ENCODE assay signal across 9 cellular contexts in genomic region chr5:180829711-180830110, GRCh38. TPM values are rescaled to one million over a fixed set of nuclear protein-coding genes. Genes with fewer than 3 reads are reported as not detected.
A peak's percentile ranks its signal among the peaks of the same experiment; 100 is the strongest.
DNase-seq lines count a peak whose midpoint lies in the region; ATAC-seq and TF ChIP-seq lines count a peak whose summit lies in the region.
"Had no signal": no experiment of that assay in that cellular context is flagged by ENCODE, and none has a peak within 500 bp of the region (broad histone marks: within the 10 kb centered on the region; RNA-seq: fewer than 3 reads in every experiment).

No MANE protein-coding gene starts in this region.

- H3F3A ChIP-seq in SK-N-SH (replicated peaks; ENCODE audit: insufficient read depth): peaks cover 9% of the 10 kb centered on the region

- no peaks in the 10 kb centered on the region for H3K27me3 Mint-ChIP-seq in stimulated activated naive CD8-positive, alpha-beta T cell treated with anti-CD3 and anti-CD28 coated beads, Interleukin-15, Interleukin-2, amounts not matched to agents 100 ng/mL and 50 ng/mL, for 24 hours
- H3K27me3 Mint-ChIP-seq in natural killer cell treated with Interleukin-12 subunit alpha and Interleukin-12 subunit beta and Interleukin-15 and Interleukin-18, amount 100 ng/mL, for 72 hours: no peaks in the 10 kb centered on the region

- peaks cover 64% of the 10 kb centered on the region for H3K4me1 Mint-ChIP-seq in stimulated activated naive CD8-positive, alpha-beta T cell treated with anti-CD3 and anti-CD28 coated beads, Interleukin-15, Interleukin-2, amounts not matched to agents 100 ng/mL and 50 ng/mL, for 24 hours (ENCODE audit: low read depth)
- peaks cover 31 to 32% of the 10 kb centered on the region in 2 donors for H3K4me1 Mint-ChIP-seq in natural killer cell treated with Interleukin-12 subunit alpha and Interleukin-12 subunit beta and Interleukin-15 and Interleukin-18, amount 100 ng/mL, for 72 hours (ENCODE audit: low read depth in 2 of 2)

- TF ChIP-seq CTCF in breast epithelium (IDR thresholded peaks at IDR 0.05): no peak
- TF ChIP-seq CTCF in SK-N-SH (IDR thresholded peaks at IDR 0.05): no peak
- TF ChIP-seq CTCF in GM10266 (IDR thresholded peaks at IDR 0.05; ENCODE audit: control insufficient read depth, insufficient read depth, low read depth, missing control alignments): no peak

- intact Hi-C loops in breast epithelium (cut with DNase I; ENCODE audit: low total_unique reads): no loop called here

- peaks cover 12% of the 10 kb centered on the region; the same call in 1 of the 2 replicates for H3K79me2 ChIP-seq in SK-N-SH (ENCODE audit: insufficient read depth)

- H3K27ac ChIP-seq in breast epithelium (peak overlapping the region; percentile 97 to 99), SK-N-SH (ENCODE audit: low read depth in 2 of 2, low read length in 1 of 2) (no peak overlapping the region)

- H3K4me3 ChIP-seq in breast epithelium: peak overlapping the region; percentile 77 to 91 (median 82)
- peak overlapping the region in 1 of 2 experiments; percentile 87; a peak in 1 of 4 replicates for H3K4me3 ChIP-seq in SK-N-SH (ENCODE audit: low read depth in 2 of 2, low read length in 1 of 2)

- no peak overlapping the region for H3K4me2 ChIP-seq in SK-N-SH

- CTCF ChIA-PET in SK-N-SH (lab: Yijun Ruan, JAX): interaction anchor here (1.3 kb wide), 1 partner anchor 11 kb away, joined by 3 read pairs; no protein-coding TSS in a partner anchor

- no peak for TF ChIP-seq RAD21 in SK-N-SH (IDR thresholded peaks at IDR 0.05; ENCODE audit: low read length)

- H3K36me3 ChIP-seq in breast epithelium (no peaks in the 10 kb centered on the region), SK-N-SH (replicated peaks in 1 of 2; ENCODE audit: control insufficient read depth in 1 of 2, insufficient read depth in 2 of 2, low read length in 1 of 2) (peaks cover 3 to 10% of the 10 kb centered on the region in 2 experiments)

- POLR2A ChIA-PET in SK-N-SH (lab: Yijun Ruan, JAX): interaction anchor here (0.6 to 0.9 kb wide), 2 partner anchors 17 to 20 kb away, joined by 3 to 4 read pairs; no protein-coding TSS in a partner anchor

- WGBS in SK-N-SH (ENCODE audit: low lambda C conversion rate): 95% methylated on average over 5 of the region's 5 CpGs

- no peaks in the 10 kb centered on the region for H3K9me2 ChIP-seq in SK-N-SH

- H2AFZ ChIP-seq in SK-N-SH (ENCODE audit: low read depth): no peak overlapping the region

- H3K9me3 ChIP-seq in breast epithelium (no peaks in the 10 kb centered on the region), SK-N-SH (no peaks in the 10 kb centered on the region; the same call in 1 of the 2 replicates)

- no peak for TF ChIP-seq POLR2A in breast epithelium (IDR thresholded peaks at IDR 0.05)

- H4K20me1 ChIP-seq in SK-N-SH (ENCODE audit: insufficient read depth): no peaks in the 10 kb centered on the region

- ATAC-seq in stimulated activated naive CD8-positive, alpha-beta T cell treated with anti-CD3 and anti-CD28 coated beads, Interleukin-15, Interleukin-2, amounts not matched to agents 100 U/mL and 50 U/mL, for 24 hours: no peak
- no peak for ATAC-seq in natural killer cell treated with Interleukin-12 subunit alpha and Interleukin-12 subunit beta and Interleukin-15 and Interleukin-18, amount 100 ng/mL, for 72 hours

- DNase-seq in stimulated activated naive CD8-positive, alpha-beta T cell treated with anti-CD3 and anti-CD28 coated beads, Interleukin-15, Interleukin-2, amounts not matched to agents 100 U/mL and 50 U/mL, for 24 hours: no peak
- no peak for DNase-seq in breast epithelium (ENCODE audit: low spot score in 2 of 2)
- no peak for DNase-seq in natural killer cell treated with Interleukin-12 subunit alpha and Interleukin-12 subunit beta and Interleukin-15 and Interleukin-18, amount 100 ng/mL, for 72 hours (ENCODE audit: low spot score)
- DNase-seq in SK-N-SH: no peak
- DNase-seq in GM10266 (ENCODE audit: extremely low spot score): no peak
- DNase-seq in medulla oblongata (ENCODE audit: extremely low spot score): no peak
- no peak for DNase-seq in H4 (ENCODE audit: low spot score)
- DNase-seq: NCI-H187 treated with DMSO at 0.1 percent for 48 hours had no signal

- peak overlapping the region; percentile 93 for H3K4me3 Mint-ChIP-seq in stimulated activated naive CD8-positive, alpha-beta T cell treated with anti-CD3 and anti-CD28 coated beads, Interleukin-15, Interleukin-2, amounts not matched to agents 100 ng/mL and 50 ng/mL, for 24 hours
- peak overlapping the region; percentile 99 for H3K4me3 Mint-ChIP-seq in natural killer cell treated with Interleukin-12 subunit alpha and Interleukin-12 subunit beta and Interleukin-15 and Interleukin-18, amount 100 ng/mL, for 72 hours

- H3K9me3 Mint-ChIP-seq in stimulated activated naive CD8-positive, alpha-beta T cell treated with anti-CD3 and anti-CD28 coated beads, Interleukin-15, Interleukin-2, amounts not matched to agents 100 ng/mL and 50 ng/mL, for 24 hours: no peaks in the 10 kb centered on the region
- H3K9me3 Mint-ChIP-seq in natural killer cell treated with Interleukin-12 subunit alpha and Interleukin-12 subunit beta and Interleukin-15 and Interleukin-18, amount 100 ng/mL, for 72 hours: no peaks in the 10 kb centered on the region

- peaks cover 31% of the 10 kb centered on the region for H3K36me3 Mint-ChIP-seq in stimulated activated naive CD8-positive, alpha-beta T cell treated with anti-CD3 and anti-CD28 coated beads, Interleukin-15, Interleukin-2, amounts not matched to agents 100 ng/mL and 50 ng/mL, for 24 hours (ENCODE audit: low read depth)
- H3K36me3 Mint-ChIP-seq in natural killer cell treated with Interleukin-12 subunit alpha and Interleukin-12 subunit beta and Interleukin-15 and Interleukin-18, amount 100 ng/mL, for 72 hours: peaks cover 10% of the 10 kb centered on the region

- peaks cover 9 to 20% of the 10 kb centered on the region in 2 donors for H3K4me1 ChIP-seq in breast epithelium
- peaks cover 5 to 18% of the 10 kb centered on the region in 2 experiments; a peak in 1 of 4 replicates for H3K4me1 ChIP-seq in SK-N-SH (ENCODE audit: control insufficient read depth in 1 of 2, insufficient read depth in 2 of 2, low read depth in 1 of 2, low read length in 1 of 2)

- TF ChIP-seq EP300 in SK-N-SH (IDR thresholded peaks at IDR 0.05; ENCODE audit: borderline replicate concordance in 1 of 2, low read depth in 1 of 2, low read length in 1 of 2): no peak

- H3K27me3 ChIP-seq in breast epithelium (no peaks in the 10 kb centered on the region), SK-N-SH (ENCODE audit: insufficient read depth) (no peaks in the 10 kb centered on the region)

- peak overlapping the region; percentile 97 for H3K27ac Mint-ChIP-seq in stimulated activated naive CD8-positive, alpha-beta T cell treated with anti-CD3 and anti-CD28 coated beads, Interleukin-15, Interleukin-2, amounts not matched to agents 100 ng/mL and 50 ng/mL, for 24 hours
- peak overlapping the region; percentile 96 to 97 for H3K27ac Mint-ChIP-seq in natural killer cell treated with Interleukin-12 subunit alpha and Interleukin-12 subunit beta and Interleukin-15 and Interleukin-18, amount 100 ng/mL, for 72 hours

- no peak overlapping the region for H3K9ac ChIP-seq in SK-N-SH

TF ChIP-seq in SK-N-SH, 30 proteins besides CTCF, POLR2A, EP300 and RAD21 (continues in another document):
- no peak for TF ChIP-seq USF2 (IDR thresholded peaks at IDR 0.05; ENCODE audit: borderline replicate concordance, low read depth, low read length)
- no peak for TF ChIP-seq RXRA (IDR thresholded peaks at IDR 0.05; ENCODE audit: borderline replicate concordance, low read depth)
- TF ChIP-seq FOSL2 (IDR thresholded peaks at IDR 0.05; ENCODE audit: borderline replicate concordance, low read depth): no peak
- no peak for TF ChIP-seq TEAD4 (IDR thresholded peaks at IDR 0.05; ENCODE audit: borderline replicate concordance, insufficient read depth)

RNA-seq across cellular contexts. Expression of gene MGAT1, which starts 27.1 kb away (rescaled TPM):
- 100 to 1,000 TPM; 127 to 236 (median 163) TPM for total RNA-seq in breast epithelium
- total RNA-seq in natural killer cell treated with Interleukin-12 subunit alpha and Interleukin-12 subunit beta and Interleukin-15 and Interleukin-18, amount 100 ng/mL, for 72 hours: 100 to 1,000 TPM; 141 to 157 TPM
- polyA plus RNA-seq in SK-N-SH (2012; rRNA removed): 47.3 and 55.8 TPM in 2 replicates
- polyA plus RNA-seq in SK-N-SH (2012; cell fraction: cytosol; rRNA removed): 27.7 and 43.1 TPM in 2 replicates
- polyA plus RNA-seq in SK-N-SH (2012; cell fraction: nucleus; rRNA removed): 56.3 and 60.6 TPM in 2 replicates
- 59.1 and 81.0 TPM in 2 replicates for total RNA-seq in H4 (2014; rRNA removed; shearing (Covaris generic))

RNA-seq across cellular contexts. Expression of gene ZFP62, which starts 31.4 kb away (rescaled TPM):
- 10 to 100 TPM; 18.6 to 49.6 (median 35.4) TPM for total RNA-seq in breast epithelium
- total RNA-seq in natural killer cell treated with Interleukin-12 subunit alpha and Interleukin-12 subunit beta and Interleukin-15 and Interleukin-18, amount 100 ng/mL, for 72 hours: 10 to 100 TPM; 17.5 to 21.7 TPM
- polyA plus RNA-seq in SK-N-SH (2012; rRNA removed): 6.0 and 9.0 TPM in 2 replicates
- 7.5 and 10.4 TPM in 2 replicates for polyA plus RNA-seq in SK-N-SH (2012; cell fraction: cytosol; rRNA removed)
- 10.3 and 22.5 TPM in 2 replicates for polyA plus RNA-seq in SK-N-SH (2012; cell fraction: nucleus; rRNA removed)
- total RNA-seq in H4 (2014; rRNA removed; shearing (Covaris generic)): 22.6 and 27.7 TPM in 2 replicates

Comparison
In these comparisons a context has a peak if more than half of its experiments do, and no peak if none do; other contexts are left out.
1. H3K27ac ChIP-seq: peak in breast epithelium (2 of 2); none in SK-N-SH (0 of 2).